1 cellular context compared by ENCODE assay signal in the genomic region with DNA sequence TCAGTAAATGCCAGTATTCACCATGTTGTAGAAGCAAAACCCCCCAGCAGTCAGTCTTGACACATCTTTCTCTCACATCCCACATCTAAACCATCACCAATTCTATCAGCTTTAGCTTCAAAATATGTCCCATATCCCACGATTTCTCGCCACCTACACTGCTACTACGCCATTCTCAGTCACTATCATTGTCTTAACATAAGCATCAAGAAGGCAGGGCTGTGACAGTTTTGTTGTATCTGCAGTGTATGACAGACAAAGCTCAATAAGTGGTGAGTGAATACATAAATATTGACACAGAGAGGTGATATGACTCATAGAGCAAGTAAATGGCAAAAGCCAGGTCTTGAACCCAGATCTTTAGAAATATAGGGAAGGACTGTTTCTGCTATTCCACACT.
TF ChIP-seq lines count a peak whose summit lies in the region.

No MANE protein-coding gene starts in this region.

TF ChIP-seq in HepG2, 621 proteins besides CTCF, POLR2A, EP300 and RAD21 (continued from another document and continues in another):
- TF ChIP-seq, protein P1, sequence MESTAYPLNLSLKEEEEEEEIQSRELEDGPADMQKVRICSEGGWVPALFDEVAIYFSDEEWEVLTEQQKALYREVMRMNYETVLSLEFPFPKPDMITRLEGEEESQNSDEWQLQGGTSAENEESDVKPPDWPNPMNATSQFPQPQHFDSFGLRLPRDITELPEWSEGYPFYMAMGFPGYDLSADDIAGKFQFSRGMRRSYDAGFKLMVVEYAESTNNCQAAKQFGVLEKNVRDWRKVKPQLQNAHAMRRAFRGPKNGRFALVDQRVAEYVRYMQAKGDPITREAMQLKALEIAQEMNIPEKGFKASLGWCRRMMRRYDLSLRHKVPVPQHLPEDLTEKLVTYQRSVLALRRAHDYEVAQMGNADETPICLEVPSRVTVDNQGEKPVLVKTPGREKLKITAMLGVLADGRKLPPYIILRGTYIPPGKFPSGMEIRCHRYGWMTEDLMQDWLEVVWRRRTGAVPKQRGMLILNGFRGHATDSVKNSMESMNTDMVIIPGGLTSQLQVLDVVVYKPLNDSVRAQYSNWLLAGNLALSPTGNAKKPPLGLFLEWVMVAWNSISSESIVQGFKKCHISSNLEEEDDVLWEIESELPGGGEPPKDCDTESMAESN (CRISPR knock-in tag; conservative IDR thresholded peaks at IDR 0.05): no peak
- TF ChIP-seq SMC3 (IDR thresholded peaks at IDR 0.05; ENCODE audit: low read length) (no peak), SMAD3 (CRISPR knock-in tag; IDR thresholded peaks at IDR 0.05) (0 out of 2 replicates have a peak, but pooled peaks have one; percentile 19), HMG20A (CRISPR knock-in tag; IDR thresholded peaks at IDR 0.05; ENCODE audit: borderline replicate concordance) (peak; percentile 61; the same call in 1 of the 2 replicates), SP140L (CRISPR knock-in tag; IDR thresholded peaks at IDR 0.05; ENCODE audit: borderline replicate concordance) (no peak), POLR2AphosphoS5 (IDR thresholded peaks at IDR 0.05; ENCODE audit: low read depth, low read length) (no peak), SKI (IDR thresholded peaks at IDR 0.05; ENCODE audit: partially characterized antibody) (peak; percentile 11), CREM (IDR thresholded peaks at IDR 0.05) (peak; percentile 21; the same call in 1 of the 2 replicates), CREM (CRISPR knock-in tag; IDR thresholded peaks at IDR 0.05) (no peak), NFIC (IDR thresholded peaks at IDR 0.05; ENCODE audit: low read length) (peak; percentile 28; the same call in 1 of the 2 replicates), AKNA (CRISPR knock-in tag; IDR thresholded peaks at IDR 0.05; ENCODE audit: borderline replicate concordance) (no peak), TEF (CRISPR knock-in tag; IDR thresholded peaks at IDR 0.05) (no peak), SMYD3 (CRISPR knock-in tag; IDR thresholded peaks at IDR 0.05) (no peak), POGZ (CRISPR knock-in tag; IDR thresholded peaks at IDR 0.05) (0 out of 2 replicates have a peak, but pooled peaks have one; percentile 37), FOXP4 (CRISPR knock-in tag; IDR thresholded peaks at IDR 0.05) (peak; percentile 53; the same call in 1 of the 2 replicates), MXI1 (IDR thresholded peaks at IDR 0.05; ENCODE audit: borderline replicate concordance, low read depth, low read length) (peak; percentile 17; the same call in 1 of the 3 replicates), MED1 (CRISPR knock-in tag; IDR thresholded peaks at IDR 0.05) (0 out of 2 replicates have a peak, but pooled peaks have one; percentile 20), MTF1 (CRISPR knock-in tag; IDR thresholded peaks at IDR 0.05) (no peak), GPN1 (CRISPR knock-in tag; IDR thresholded peaks at IDR 0.05; ENCODE audit: borderline replicate concordance) (no peak), GABPA (IDR thresholded peaks at IDR 0.05; ENCODE audit: low read depth, low read length) (no peak), GABPA (CRISPR knock-in tag; IDR thresholded peaks at IDR 0.05; ENCODE audit: low read depth) (no peak), ZNF121 (CRISPR knock-in tag; IDR thresholded peaks at IDR 0.05) (no peak), STAG1 (CRISPR knock-in tag; IDR thresholded peaks at IDR 0.05) (no peak), MAZ (IDR thresholded peaks at IDR 0.05; ENCODE audit: borderline replicate concordance, low read depth, low read length) (no peak), MAZ (CRISPR knock-in tag; IDR thresholded peaks at IDR 0.05; ENCODE audit: low read depth) (no peak), SYNCRIP (IDR thresholded peaks at IDR 0.05; ENCODE audit: insufficient read depth, low read depth, low read length) (no peak), YY1 (IDR thresholded peaks at IDR 0.05; ENCODE audit: insufficient read depth, insufficient replicate concordance, low read depth, low read length) (no peak), SOX6 (IDR thresholded peaks at IDR 0.05) (no peak), SOX6 (CRISPR knock-in tag; IDR thresholded peaks at IDR 0.05) (peak; percentile 46; the same call in 1 of the 2 replicates), BCL6 (CRISPR knock-in tag; IDR thresholded peaks at IDR 0.05) (peak; percentile 36), MZF1 (CRISPR knock-in tag; IDR thresholded peaks at IDR 0.05; ENCODE audit: borderline replicate concordance) (no peak), ZNF33A (CRISPR knock-in tag; IDR thresholded peaks at IDR 0.05; ENCODE audit: borderline replicate concordance) (no peak), CENPT (CRISPR knock-in tag; IDR thresholded peaks at IDR 0.05; ENCODE audit: low read depth) (no peak), ZSCAN12 (CRISPR knock-in tag; IDR thresholded peaks at IDR 0.05) (no peak), ZNF3 (CRISPR knock-in tag; IDR thresholded peaks at IDR 0.05) (peak; percentile 58; the same call in 1 of the 2 replicates), MXD4 (CRISPR knock-in tag; IDR thresholded peaks at IDR 0.05) (no peak), CCDC6 (CRISPR knock-in tag; IDR thresholded peaks at IDR 0.05) (no peak), TSC22D2 (CRISPR knock-in tag; IDR thresholded peaks at IDR 0.05; ENCODE audit: borderline replicate concordance) (no peak), ZGPAT (CRISPR knock-in tag; IDR thresholded peaks at IDR 0.05) (peak; percentile 39; the same call in 1 of the 2 replicates), SMARCC2 (IDR thresholded peaks at IDR 0.05) (no peak), DBP (CRISPR knock-in tag; IDR thresholded peaks at IDR 0.05; ENCODE audit: not compliant biosample characterization) (no peak), DNMT3B (CRISPR knock-in tag; conservative IDR thresholded peaks at IDR 0.05) (0 out of 2 replicates have a peak, but pooled peaks have one; percentile 28), FOXA1 (IDR thresholded peaks at IDR 0.05) (no peak), FOXA1 (CRISPR knock-in tag; IDR thresholded peaks at IDR 0.05) (peak; percentile 67), ZBTB8A (CRISPR knock-in tag; IDR thresholded peaks at IDR 0.05; ENCODE audit: borderline replicate concordance, low read depth) (no peak), ZNF12 (CRISPR knock-in tag; IDR thresholded peaks at IDR 0.05) (peak; percentile 97), RCOR2 (CRISPR knock-in tag; IDR thresholded peaks at IDR 0.05) (peak; percentile 58; the same call in 1 of the 2 replicates), RXRB (CRISPR knock-in tag; IDR thresholded peaks at IDR 0.05; ENCODE audit: borderline replicate concordance) (peak; percentile 26; the same call in 1 of the 2 replicates)
- TF ChIP-seq, protein P2, sequence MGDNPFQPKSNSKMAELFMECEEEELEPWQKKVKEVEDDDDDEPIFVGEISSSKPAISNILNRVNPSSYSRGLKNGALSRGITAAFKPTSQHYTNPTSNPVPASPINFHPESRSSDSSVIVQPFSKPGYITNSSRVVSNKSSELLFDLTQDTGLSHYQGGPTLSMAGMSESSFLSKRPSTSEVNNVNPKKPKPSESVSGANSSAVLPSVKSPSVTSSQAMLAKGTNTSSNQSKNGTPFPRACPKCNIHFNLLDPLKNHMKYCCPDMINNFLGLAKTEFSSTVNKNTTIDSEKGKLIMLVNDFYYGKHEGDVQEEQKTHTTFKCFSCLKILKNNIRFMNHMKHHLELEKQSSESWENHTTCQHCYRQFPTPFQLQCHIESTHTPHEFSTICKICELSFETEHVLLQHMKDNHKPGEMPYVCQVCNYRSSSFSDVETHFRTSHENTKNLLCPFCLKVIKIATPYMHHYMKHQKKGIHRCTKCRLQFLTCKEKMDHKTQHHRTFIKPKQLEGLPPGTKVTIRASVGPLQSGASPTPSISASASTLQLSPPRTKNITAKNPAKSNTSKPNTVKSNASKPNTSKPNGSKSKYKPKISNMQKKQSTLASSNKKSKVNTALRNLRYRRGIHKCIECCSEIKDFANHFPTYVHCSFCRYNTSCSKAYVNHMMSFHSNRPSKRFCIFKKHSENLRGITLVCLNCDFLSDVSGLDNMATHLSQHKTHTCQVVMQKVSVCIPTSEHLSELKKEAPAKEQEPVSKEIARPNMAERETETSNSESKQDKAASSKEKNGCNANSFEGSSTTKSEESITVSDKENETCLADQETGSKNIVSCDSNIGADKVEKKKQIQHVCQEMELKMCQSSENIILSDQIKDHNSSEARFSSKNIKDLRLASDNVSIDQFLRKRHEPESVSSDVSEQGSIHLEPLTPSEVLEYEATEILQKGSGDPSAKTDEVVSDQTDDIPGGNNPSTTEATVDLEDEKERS (CRISPR knock-in tag; IDR thresholded peaks at IDR 0.05): no peak
- TF ChIP-seq, protein P3, sequence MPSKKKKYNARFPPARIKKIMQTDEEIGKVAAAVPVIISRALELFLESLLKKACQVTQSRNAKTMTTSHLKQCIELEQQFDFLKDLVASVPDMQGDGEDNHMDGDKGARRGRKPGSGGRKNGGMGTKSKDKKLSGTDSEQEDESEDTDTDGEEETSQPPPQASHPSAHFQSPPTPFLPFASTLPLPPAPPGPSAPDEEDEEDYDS (CRISPR knock-in tag; IDR thresholded peaks at IDR 0.05): no peak
- TF ChIP-seq, protein P4, sequence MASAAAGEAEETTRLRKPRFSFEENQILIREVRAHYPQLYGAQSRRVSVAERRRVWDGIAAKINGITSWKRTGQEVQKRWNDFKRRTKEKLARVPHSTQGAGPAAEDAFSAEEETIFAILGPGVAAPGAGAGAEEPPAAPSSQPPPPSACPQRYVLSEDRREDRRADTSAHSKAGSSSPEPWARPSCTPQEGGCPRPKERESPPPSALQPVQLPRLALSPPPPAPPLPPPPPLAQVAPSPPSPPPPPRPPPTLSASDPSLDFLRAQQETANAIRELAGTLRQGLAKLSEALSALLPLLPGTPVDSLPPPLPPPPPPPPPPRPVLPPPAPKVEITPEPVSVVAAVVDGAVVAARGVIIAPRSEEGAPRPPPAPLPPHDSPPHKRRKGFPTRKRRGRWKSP (CRISPR knock-in tag; IDR thresholded peaks at IDR 0.05): no peak
